12 cellular contexts compared by ENCODE assay signal in the genomic region with DNA sequence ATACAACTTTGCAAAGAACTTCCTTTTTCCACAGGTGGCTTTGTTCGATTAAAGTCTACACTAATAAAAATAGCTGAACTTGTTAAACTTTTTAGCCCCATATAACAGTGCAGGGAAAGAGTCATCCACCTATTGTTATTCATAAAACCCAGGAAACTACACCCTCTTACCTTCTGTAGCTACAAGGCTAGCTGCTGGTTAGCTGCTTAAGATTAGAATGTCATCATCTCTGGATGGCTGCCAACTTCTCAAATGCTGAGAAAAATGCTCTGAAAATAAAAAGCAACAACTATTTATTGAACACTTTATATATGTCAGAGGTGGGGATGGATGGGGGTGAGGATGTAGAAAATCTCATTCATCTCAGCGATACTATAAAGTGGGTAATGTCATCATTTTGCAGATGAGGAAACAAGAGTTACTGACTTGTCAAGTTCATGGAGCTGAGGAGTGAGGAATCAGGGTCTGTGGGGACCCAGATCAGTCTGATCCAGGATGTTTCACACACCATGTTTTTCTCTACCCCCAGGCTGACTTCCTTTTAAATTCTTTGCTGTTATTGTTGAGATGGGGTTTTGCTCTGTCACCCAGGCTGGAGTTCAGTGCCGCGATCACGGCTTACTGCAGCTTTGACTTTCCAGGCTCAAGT. TPM values are rescaled to one million over a fixed set of nuclear protein-coding genes. Genes with fewer than 3 reads are reported as not detected.
DNase-seq lines count a peak whose midpoint lies in the region; ATAC-seq, FAIRE-seq and TF ChIP-seq lines count a peak whose summit lies in the region.
"Had no signal": no experiment of that assay in that cellular context is flagged by ENCODE, and none has a peak within 500 bp of the region (broad histone marks: within the 10 kb centered on the region; RNA-seq: fewer than 3 reads in every experiment).

No MANE protein-coding gene starts in this region.

- H3K9me3 ChIP-seq in breast epithelium (no peaks in the 10 kb centered on the region), RWPE2 (ENCODE audit: severe bottlenecking) (no peaks in the 10 kb centered on the region), fibroblast of lung (ENCODE audit: control insufficient read depth, insufficient read depth, low read depth, low read length) (no peaks in the 10 kb centered on the region), thoracic aorta (no peaks in the 10 kb centered on the region), kidney (ENCODE audit: control insufficient read depth in 1 of 2, low read length in 2 of 2) (no peaks in the 10 kb centered on the region)
- H3K9me3 ChIP-seq: ascending aorta, tibial nerve had no signal

- no peaks in the 10 kb centered on the region for H3K4me1 ChIP-seq in breast epithelium
- no peaks in the 10 kb centered on the region for H3K4me1 ChIP-seq in RWPE2 (ENCODE audit: insufficient read depth, poor library complexity, severe bottlenecking)
- no peaks in the 10 kb centered on the region for H3K4me1 ChIP-seq in fibroblast of lung (ENCODE audit: control insufficient read depth, extremely low read depth, insufficient read depth, low read length)
- H3K4me1 ChIP-seq in thoracic aorta (ENCODE audit: control insufficient read depth in 1 of 2, low read depth in 2 of 2), result no peaks in the 10 kb centered on the region
- no peaks in the 10 kb centered on the region for H3K4me1 ChIP-seq in kidney (ENCODE audit: control insufficient read depth in 1 of 2, insufficient read depth in 1 of 2, low read depth in 1 of 2, low read length in 2 of 2)
- H3K4me1 ChIP-seq: ascending aorta, tibial nerve had no signal

- no peak overlapping the region for H3K9ac ChIP-seq in fibroblast of lung (ENCODE audit: insufficient read depth, low read length)
- H3K9ac ChIP-seq in kidney (ENCODE audit: low read length in 2 of 2), result no peak overlapping the region

- CTCF ChIA-PET in MCF 10A (lab: Yijun Ruan, JAX), result interaction anchor here (0.6 to 2.0 kb wide), 5 partner anchors 11 to 133 kb away, joined by 3 to 13 read pairs (median 4); a partner anchor contains a TSS

- no peak for TF ChIP-seq POLR2A in breast epithelium (IDR thresholded peaks at IDR 0.05)

- no peaks in the 10 kb centered on the region for H3K9me3 Mint-ChIP-seq in MCF 10A (ENCODE audit: unreplicated experiment)
- H3K9me3 Mint-ChIP-seq: natural killer cell treated with Interleukin-12 subunit alpha and Interleukin-12 subunit beta and Interleukin-15 and Interleukin-18, amount 100 ng/mL, for 72 hours had no signal

- no peak overlapping the region for H3K4me3 Mint-ChIP-seq in MCF 10A (ENCODE audit: unreplicated experiment)
- H3K4me3 Mint-ChIP-seq: natural killer cell treated with Interleukin-12 subunit alpha and Interleukin-12 subunit beta and Interleukin-15 and Interleukin-18, amount 100 ng/mL, for 72 hours had no signal

- FAIRE-seq in kidney (lab: Jason Lieb, UNC), result no peak

- intact Hi-C loops in MCF 10A (cut with micrococcal nuclease) (no loop called here), breast epithelium (cut with DNase I; ENCODE audit: low total_unique reads) (no loop called here), kidney (cut with DNase I) (no loop called here)

- DNase-seq in MCF 10A (ENCODE audit: unreplicated experiment), result peak; percentile 30
- DNase-seq in breast epithelium (ENCODE audit: low spot score in 2 of 2), result no peak
- DNase-seq in RWPE2 (ENCODE audit: low spot score), result no peak
- peak; percentile 37 to 55 for DNase-seq in fibroblast of lung (ENCODE audit: low read depth in 2 of 2)
- DNase-seq in thoracic aorta (ENCODE audit: low spot score), result no peak
- no peak for DNase-seq in NCI-H526 treated with DMSO at 0.1 percent for 48 hours (lab: John Stamatoyannopoulos, UW)
- no peak for DNase-seq in kidney
- DNase-seq: NCI-H187 treated with DMSO at 0.1 percent for 48 hours had no signal

- no peaks in the 10 kb centered on the region for H3K27me3 Mint-ChIP-seq in MCF 10A (ENCODE audit: insufficient read depth, unreplicated experiment)
- H3K27me3 Mint-ChIP-seq: natural killer cell treated with Interleukin-12 subunit alpha and Interleukin-12 subunit beta and Interleukin-15 and Interleukin-18, amount 100 ng/mL, for 72 hours had no signal

- no TSS peak for BruUV-seq in MCF 10A (replicated peaks; lab: Mats Ljungman, UMichigan)

- POLR2A ChIA-PET in MCF 10A (lab: Yijun Ruan, JAX), result interaction anchor here (0.8 to 2.6 kb wide), 4 partner anchors 9 to 110 kb away, joined by 3 to 8 read pairs (median 4); a partner anchor contains a TSS

- no peaks in the 10 kb centered on the region for H4K20me1 ChIP-seq in fibroblast of lung (ENCODE audit: control insufficient read depth, extremely low read depth, insufficient read depth, low read length)

- H3K36me3 Mint-ChIP-seq in MCF 10A (ENCODE audit: insufficient read depth, unreplicated experiment), result peaks cover 30% of the 10 kb centered on the region

- H3K4me3 ChIP-seq in breast epithelium, result no peak overlapping the region
- H3K4me3 ChIP-seq in RWPE2 (ENCODE audit: severe bottlenecking), result no peak overlapping the region
- no peak overlapping the region for H3K4me3 ChIP-seq in fibroblast of lung (replicated peaks in 1 of 4; ENCODE audit: control extremely low read depth in 1 of 4, insufficient read depth in 1 of 4, low read depth in 3 of 4, low read length in 4 of 4)
- H3K4me3 ChIP-seq in thoracic aorta, result no peak overlapping the region
- no peak overlapping the region for H3K4me3 ChIP-seq in kidney (ENCODE audit: low read length in 2 of 2)
- H3K4me3 ChIP-seq: ascending aorta, tibial nerve had no signal

- no peak overlapping the region for H2AFZ ChIP-seq in fibroblast of lung (ENCODE audit: low read length)

- ATAC-seq in RWPE2 (ENCODE audit: low read depth) (peak; percentile 72; the same call in 2 of the 3 replicates), thoracic aorta (ENCODE audit: insufficient number of reproducible peaks, low FRiP score, low read depth) (peak; percentile 6), HG03342 (IDR thresholded peaks at IDR 0.05; ENCODE audit: unreplicated experiment) (no peak)
- ATAC-seq: natural killer cell treated with Interleukin-12 subunit alpha and Interleukin-12 subunit beta and Interleukin-15 and Interleukin-18, amount 100 ng/mL, for 72 hours had no signal

- no peaks in the 10 kb centered on the region for H3K79me2 ChIP-seq in fibroblast of lung (ENCODE audit: control insufficient read depth, insufficient read depth, low read length)

- no peak for TF ChIP-seq CTCF in MCF 10A (IDR thresholded peaks at IDR 0.05; ENCODE audit: unreplicated experiment)
- no peak for TF ChIP-seq CTCF in breast epithelium (IDR thresholded peaks at IDR 0.05)
- TF ChIP-seq CTCF in RWPE2 (IDR thresholded peaks at IDR 0.05; ENCODE audit: poor library complexity, severe bottlenecking), result no peak
- TF ChIP-seq CTCF in fibroblast of lung (conservative IDR thresholded peaks at IDR 0.05 in 1 of 2, IDR thresholded peaks at IDR 0.05 in 1 of 2; ENCODE audit: low read depth in 1 of 2, low read length in 2 of 2), result no peak
- TF ChIP-seq CTCF in thoracic aorta (IDR thresholded peaks at IDR 0.05), result no peak
- TF ChIP-seq CTCF in kidney (IDR thresholded peaks at IDR 0.05; ENCODE audit: borderline replicate concordance, extremely low read depth, insufficient read depth), result no peak

- no peak overlapping the region for H3K27ac Mint-ChIP-seq in MCF 10A (ENCODE audit: low read depth, unreplicated experiment)
- H3K27ac Mint-ChIP-seq: natural killer cell treated with Interleukin-12 subunit alpha and Interleukin-12 subunit beta and Interleukin-15 and Interleukin-18, amount 100 ng/mL, for 72 hours had no signal

- no peak overlapping the region for H3K4me2 ChIP-seq in fibroblast of lung (ENCODE audit: extremely low read depth, insufficient read depth, low read length)

- H3K36me3 ChIP-seq in breast epithelium (no peaks in the 10 kb centered on the region), RWPE2 (ENCODE audit: low read depth) (peaks cover 8% of the 10 kb centered on the region; the same call in 1 of the 2 replicates), fibroblast of lung (ENCODE audit: control insufficient read depth, insufficient read depth, low read length) (no peaks in the 10 kb centered on the region), thoracic aorta (peaks cover 3% of the 10 kb centered on the region), kidney (ENCODE audit: control insufficient read depth in 1 of 2, insufficient read depth in 2 of 2, low read length in 2 of 2) (peaks cover 5 to 11% of the 10 kb centered on the region in 2 donors)

- no peaks in the 10 kb centered on the region for H3K27me3 ChIP-seq in breast epithelium
- no peaks in the 10 kb centered on the region for H3K27me3 ChIP-seq in RWPE2 (ENCODE audit: insufficient read depth, poor library complexity, severe bottlenecking)
- no peaks in the 10 kb centered on the region for H3K27me3 ChIP-seq in fibroblast of lung (ENCODE audit: control insufficient read depth, insufficient read depth, low read length)
- no peaks in the 10 kb centered on the region for H3K27me3 ChIP-seq in thoracic aorta (replicated peaks; ENCODE audit: insufficient read depth)
- H3K27me3 ChIP-seq: ascending aorta, tibial nerve had no signal

- H3K4me1 Mint-ChIP-seq in MCF 10A (ENCODE audit: insufficient read depth, unreplicated experiment), result peaks cover 4% of the 10 kb centered on the region

- H3K27ac ChIP-seq in breast epithelium, result peak overlapping the region in 1 of 2 donors; percentile 8
- H3K27ac ChIP-seq in RWPE2 (ENCODE audit: poor library complexity, severe bottlenecking), result no peak overlapping the region
- no peak overlapping the region for H3K27ac ChIP-seq in fibroblast of lung (ENCODE audit: insufficient read depth, low read length)
- no peak overlapping the region for H3K27ac ChIP-seq in thoracic aorta
- no peak overlapping the region for H3K27ac ChIP-seq in kidney (ENCODE audit: low read depth in 2 of 2, low read length in 2 of 2)
- H3K27ac ChIP-seq: tibial nerve had no signal

RNA-seq across cellular contexts. Expression of a gene that starts 17.1 kb away (rescaled TPM):
- total RNA-seq in MCF 10A (2022) (136 and 143 TPM in 2 replicates), breast epithelium (100 to 1,000 TPM in 1 of 3 donors, 10 to 100 TPM in 2; 72.1 to 106 (median 77.3) TPM), fibroblast of lung (40.3 and 46.6 TPM in 2 replicates), thoracic aorta (10 to 100 TPM; 27.8 to 44.0 TPM), kidney (117 TPM)
- polyA plus RNA-seq in fibroblast of lung (260 and 285 TPM in 2 replicates), kidney (ENCODE audit: insufficient read depth, low read depth, low replicate concordance) (998 TPM)
- 262 and 271 TPM in 2 replicates for polyA plus RNA-seq in fibroblast of lung (2012)
- 4.6 and 5.0 TPM in 2 replicates for polyA minus RNA-seq in fibroblast of lung (ENCODE audit: low replicate concordance)

RNA-seq across cellular contexts. Expression of a gene that starts 17.2 kb away (rescaled TPM):
- total RNA-seq in MCF 10A (2022) (16.2 and 16.3 TPM in 2 replicates), breast epithelium (10 to 100 TPM; 25.8 to 35.3 (median 28.8) TPM), fibroblast of lung (28.6 and 29.5 TPM in 2 replicates), thoracic aorta (10 to 100 TPM; 14.9 to 35.9 TPM), kidney (22.5 TPM)
- polyA plus RNA-seq in fibroblast of lung (16.4 and 20.5 TPM in 2 replicates), kidney (ENCODE audit: insufficient read depth, low read depth, low replicate concordance) (6.1 TPM)
- 9.7 and 11.9 TPM in 2 replicates for polyA plus RNA-seq in fibroblast of lung (2012)
- 0.74 and 1.8 TPM in 2 replicates for polyA minus RNA-seq in fibroblast of lung (ENCODE audit: low replicate concordance)

Comparison
In these comparisons a context has a peak if more than half of its experiments do, and no peak if none do; other contexts are left out.
1. DNase-seq: peak in MCF 10A (single experiment) and fibroblast of lung (2 of 2); none in breast epithelium (0 of 2), RWPE2 (single experiment), thoracic aorta (single experiment), NCI-H526 treated with DMSO at 0.1 percent for 48 hours (single experiment) and kidney (single experiment).